Comparison of ENCODE assay signal across 10 cellular contexts in the genomic region with DNA sequence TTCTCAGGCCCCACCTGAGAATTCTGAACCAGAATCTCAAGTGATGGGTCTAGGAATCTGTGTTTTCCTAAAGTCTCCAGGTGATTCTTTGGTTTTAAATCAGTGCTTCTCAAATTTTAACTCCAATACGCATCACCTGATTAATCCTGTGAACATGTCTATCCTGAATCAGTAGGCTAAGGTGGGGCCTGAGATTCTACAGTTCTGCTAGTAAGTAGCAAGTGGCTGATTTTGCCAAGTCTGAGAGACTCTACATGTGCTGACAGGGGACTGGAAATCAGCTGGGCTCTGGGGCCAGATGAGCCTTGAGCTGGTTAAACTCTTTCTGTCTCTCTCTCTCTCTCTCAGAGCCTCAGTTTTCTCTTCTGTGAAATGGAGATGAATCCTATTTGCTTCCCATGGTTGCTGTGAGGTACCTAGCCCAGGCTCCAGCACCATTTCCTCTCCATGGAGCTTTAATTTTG. TPM values are rescaled to one million over a fixed set of nuclear protein-coding genes. Genes with fewer than 3 reads are reported as not detected.
DNase-seq lines count a peak whose midpoint lies in the region; ATAC-seq and TF ChIP-seq lines count a peak whose summit lies in the region.
"Had no signal": no experiment of that assay in that cellular context is flagged by ENCODE, and none has a peak within 500 bp of the region (broad histone marks: within the 10 kb centered on the region; RNA-seq: fewer than 3 reads in every experiment).

No MANE protein-coding gene starts in this region.

- no peaks in the 10 kb centered on the region for H3K9me3 Mint-ChIP-seq in activated naive CD4-positive, alpha-beta T cell treated with anti-CD3 and anti-CD28 coated beads, Interleukin-2, amount 50 U/mL, for 24 hours
- no peaks in the 10 kb centered on the region for H3K9me3 Mint-ChIP-seq in activated T-cell treated with anti-CD3 and anti-CD28 coated beads, Interleukin-2, amount 50 U/mL, for 72 hours
- H3K9me3 Mint-ChIP-seq: dendritic cell treated with granulocyte-macrophage colony-stimulating factor and Interleukin-4, amounts not matched to agents 40 ng/mL and 50 ng/mL, for 4 days had no signal

- H3K4ac ChIP-seq in mesenchymal stem cell (ENCODE audit: low read depth in 1 of 2, low read length in 2 of 2), result peak overlapping the region in 1 of 2 experiments; percentile 80

- H3K4me3 ChIP-seq in mesenchymal stem cell (ENCODE audit: insufficient read depth in 1 of 2, low read depth in 1 of 2, low read length in 2 of 2), result peak overlapping the region in 1 of 2 experiments; percentile 66
- no peak overlapping the region for H3K4me3 ChIP-seq in thyroid gland (replicated peaks in 1 of 3)

- H2AFZ ChIP-seq in mesenchymal stem cell (ENCODE audit: low read depth, low read length), result no peak overlapping the region

- no CpG with 5 or more reads among the region's 1 CpG for WGBS in mesenchymal stem cell
- WGBS in thyroid gland, 2 donors, result 96 to 100% methylated on average over 1 of the region's 1 CpG

- H3K14ac ChIP-seq in mesenchymal stem cell (ENCODE audit: low read length in 2 of 2), result no peak overlapping the region

- peaks cover 45% of the 10 kb centered on the region for H3K4me1 ChIP-seq in mesenchymal stem cell (ENCODE audit: control insufficient read depth, insufficient read depth, low read depth, low read length)
- H3K4me1 ChIP-seq in thyroid gland, result peaks cover 46 to 97% of the 10 kb centered on the region in 2 donors

- no peak overlapping the region for H4K8ac ChIP-seq in mesenchymal stem cell (ENCODE audit: low read length)

- no peak overlapping the region for H2BK120ac ChIP-seq in mesenchymal stem cell (ENCODE audit: low read depth, low read length)

- H3K9me3 ChIP-seq in mesenchymal stem cell (ENCODE audit: control insufficient read depth, low read length) (no peaks in the 10 kb centered on the region), thyroid gland (no peaks in the 10 kb centered on the region)

- no peaks in the 10 kb centered on the region for H3K27me3 ChIP-seq in mesenchymal stem cell (ENCODE audit: control insufficient read depth in 1 of 2, insufficient read depth in 1 of 2, low read length in 2 of 2)
- no peaks in the 10 kb centered on the region for H3K27me3 ChIP-seq in thyroid gland

- no peak for TF ChIP-seq POLR2A in thyroid gland (IDR thresholded peaks at IDR 0.05)

- H3K27ac Mint-ChIP-seq in activated naive CD4-positive, alpha-beta T cell treated with anti-CD3 and anti-CD28 coated beads, Interleukin-2, amount 50 U/mL, for 24 hours, result peak overlapping the region; percentile 8
- peak overlapping the region; percentile 56 for H3K27ac Mint-ChIP-seq in activated T-cell treated with anti-CD3 and anti-CD28 coated beads, Interleukin-2, amount 50 U/mL, for 72 hours
- H3K27ac Mint-ChIP-seq: dendritic cell treated with granulocyte-macrophage colony-stimulating factor and Interleukin-4, amounts not matched to agents 40 ng/mL and 50 ng/mL, for 4 days had no signal

- H3K4me2 ChIP-seq in mesenchymal stem cell (ENCODE audit: low read length, poor library complexity, severe bottlenecking), result no peak overlapping the region

- H3K36me3 ChIP-seq in mesenchymal stem cell (ENCODE audit: control insufficient read depth in 1 of 2, insufficient read depth in 2 of 2, low read depth in 1 of 2, low read length in 2 of 2) (peaks cover 3 to 15% of the 10 kb centered on the region in 2 experiments), thyroid gland (no peaks in the 10 kb centered on the region)

- peak overlapping the region; percentile 48 for H2AK5ac ChIP-seq in mesenchymal stem cell (ENCODE audit: low read length, severe bottlenecking)

- peak overlapping the region; percentile 1 to 48 for H2BK12ac ChIP-seq in mesenchymal stem cell (ENCODE audit: low read length in 2 of 2)

- no peak overlapping the region for H3K23ac ChIP-seq in mesenchymal stem cell (ENCODE audit: low read length in 2 of 2)

- H3K4me3 Mint-ChIP-seq in activated naive CD4-positive, alpha-beta T cell treated with anti-CD3 and anti-CD28 coated beads, Interleukin-2, amount 50 U/mL, for 24 hours, result peak overlapping the region; percentile 36
- peak overlapping the region; percentile 70 to 76 for H3K4me3 Mint-ChIP-seq in activated T-cell treated with anti-CD3 and anti-CD28 coated beads, Interleukin-2, amount 50 U/mL, for 72 hours
- H3K4me3 Mint-ChIP-seq: dendritic cell treated with granulocyte-macrophage colony-stimulating factor and Interleukin-4, amounts not matched to agents 40 ng/mL and 50 ng/mL, for 4 days had no signal

- H2BK5ac ChIP-seq in mesenchymal stem cell (ENCODE audit: low read depth, low read length, poor library complexity, severe bottlenecking), result no peak overlapping the region

- H3K4me1 Mint-ChIP-seq in activated naive CD4-positive, alpha-beta T cell treated with anti-CD3 and anti-CD28 coated beads, Interleukin-2, amount 50 U/mL, for 24 hours, result peaks cover 94% of the 10 kb centered on the region
- peaks cover 98% of the 10 kb centered on the region for H3K4me1 Mint-ChIP-seq in activated T-cell treated with anti-CD3 and anti-CD28 coated beads, Interleukin-2, amount 50 U/mL, for 72 hours (ENCODE audit: low read depth)

- H3K79me1 ChIP-seq in mesenchymal stem cell (replicated peaks; ENCODE audit: low read length, poor library complexity, severe bottlenecking), result no peaks in the 10 kb centered on the region

- H4K91ac ChIP-seq in mesenchymal stem cell (ENCODE audit: low read length), result no peak overlapping the region

- DNase-seq in activated naive CD4-positive, alpha-beta T cell treated with anti-CD3 and anti-CD28 coated beads, Interleukin-2, amount 50 U/mL, for 16 hours, result no peak
- peak in 1 of 2 donors; percentile 2 for DNase-seq in activated T-cell treated with anti-CD3 and anti-CD28 coated beads, Interleukin-2, amount 50 U/mL, for 72 hours
- DNase-seq in mesenchymal stem cell (no peak), thyroid gland (no peak), RKO (ENCODE audit: low spot score) (no peak), NCI-H1930 (lab: John Stamatoyannopoulos, UW) (no peak)
- DNase-seq: PC-3 had no signal

- H3K18ac ChIP-seq in mesenchymal stem cell (ENCODE audit: low read depth in 1 of 2, low read length in 2 of 2), result no peak overlapping the region

- no peak for TF ChIP-seq CTCF in thyroid gland (IDR thresholded peaks at IDR 0.05)

- H3K27ac ChIP-seq in mesenchymal stem cell (ENCODE audit: low read length, poor library complexity, severe bottlenecking), result no peak overlapping the region
- H3K27ac ChIP-seq in thyroid gland, result peak overlapping the region; percentile 38 to 83 (median 42)

- intact Hi-C loops in thyroid gland (cut with DNase I), result loop anchor here (5.0 kb wide), 1 partner anchor 114 kb away; the partner anchor contains the start of gene IGFBP4

- H2BK15ac ChIP-seq in mesenchymal stem cell (ENCODE audit: low read depth, poor library complexity, severe bottlenecking), result no peak overlapping the region

- peak overlapping the region; percentile 81 for H3K9ac ChIP-seq in mesenchymal stem cell (ENCODE audit: low read length)

- no peak for ATAC-seq in activated T-cell treated with anti-CD3 and anti-CD28 coated beads, Interleukin-2, amount 50 U/mL, for 72 hours (replicated peaks in 1 of 2)
- ATAC-seq in GM18868 (IDR thresholded peaks at IDR 0.05; ENCODE audit: unreplicated experiment), result no peak
- ATAC-seq: PC-3 had no signal

- no peaks in the 10 kb centered on the region for H3K27me3 Mint-ChIP-seq in activated naive CD4-positive, alpha-beta T cell treated with anti-CD3 and anti-CD28 coated beads, Interleukin-2, amount 50 U/mL, for 24 hours
- H3K27me3 Mint-ChIP-seq in activated T-cell treated with anti-CD3 and anti-CD28 coated beads, Interleukin-2, amount 50 U/mL, for 72 hours (ENCODE audit: low read depth), result no peaks in the 10 kb centered on the region

- peaks cover 35% of the 10 kb centered on the region for H3K36me3 Mint-ChIP-seq in activated naive CD4-positive, alpha-beta T cell treated with anti-CD3 and anti-CD28 coated beads, Interleukin-2, amount 50 U/mL, for 24 hours
- peaks cover 25 to 63% of the 10 kb centered on the region in 2 donors for H3K36me3 Mint-ChIP-seq in activated T-cell treated with anti-CD3 and anti-CD28 coated beads, Interleukin-2, amount 50 U/mL, for 72 hours (ENCODE audit: insufficient read depth in 2 of 2)

RNA-seq across cellular contexts. Expression of gene CCR7, which starts 9.0 kb away (rescaled TPM):
- total RNA-seq in activated T-cell treated with anti-CD3 and anti-CD28 coated beads, Interleukin-2, amount 50 U/mL, for 72 hours, result 100 to 1,000 TPM; 311 to 371 TPM
- polyA plus RNA-seq in mesenchymal stem cell (2013, experiment 1 of 2), result 0.08 TPM
- polyA plus RNA-seq in mesenchymal stem cell (2013, experiment 2 of 2), result 0.14 TPM
- total RNA-seq in thyroid gland, result 1 to 10 TPM in 1 of 4 donors, under 1 TPM in 2, not detected in 1; 0.27 to 1.6 (median 0.93) TPM
- total RNA-seq: PC-3 had no signal

RNA-seq across cellular contexts. Expression of gene TNS4, which starts 54.8 kb away (rescaled TPM):
- 10 to 100 TPM in 1 of 2 donors, 1 to 10 TPM in 1; 9.9 to 10.6 TPM for total RNA-seq in activated T-cell treated with anti-CD3 and anti-CD28 coated beads, Interleukin-2, amount 50 U/mL, for 72 hours
- polyA plus RNA-seq in mesenchymal stem cell (2013, experiment 1 of 2), result not detected
- polyA plus RNA-seq in mesenchymal stem cell (2013, experiment 2 of 2), result 0.12 TPM
- total RNA-seq in thyroid gland, result 10 to 100 TPM in 2 of 4 donors, 1 to 10 TPM in 2; 5.4 to 24.7 (median 16.2) TPM

Comparison
In these comparisons a context has a peak if more than half of its experiments do, and no peak if none do; other contexts are left out.
1. RNA of gene CCR7, which starts 9.0 kb away (total RNA-seq): 311 to 371 TPM in activated T-cell treated with anti-CD3 and anti-CD28 coated beads, Interleukin-2, amount 50 U/mL, for 72 hours; 0.27 to 1.6 TPM in thyroid gland; every median in the first group is over 100 times any median in the second.